ENCODE assay signal across 8 cellular contexts in the genomic region with DNA sequence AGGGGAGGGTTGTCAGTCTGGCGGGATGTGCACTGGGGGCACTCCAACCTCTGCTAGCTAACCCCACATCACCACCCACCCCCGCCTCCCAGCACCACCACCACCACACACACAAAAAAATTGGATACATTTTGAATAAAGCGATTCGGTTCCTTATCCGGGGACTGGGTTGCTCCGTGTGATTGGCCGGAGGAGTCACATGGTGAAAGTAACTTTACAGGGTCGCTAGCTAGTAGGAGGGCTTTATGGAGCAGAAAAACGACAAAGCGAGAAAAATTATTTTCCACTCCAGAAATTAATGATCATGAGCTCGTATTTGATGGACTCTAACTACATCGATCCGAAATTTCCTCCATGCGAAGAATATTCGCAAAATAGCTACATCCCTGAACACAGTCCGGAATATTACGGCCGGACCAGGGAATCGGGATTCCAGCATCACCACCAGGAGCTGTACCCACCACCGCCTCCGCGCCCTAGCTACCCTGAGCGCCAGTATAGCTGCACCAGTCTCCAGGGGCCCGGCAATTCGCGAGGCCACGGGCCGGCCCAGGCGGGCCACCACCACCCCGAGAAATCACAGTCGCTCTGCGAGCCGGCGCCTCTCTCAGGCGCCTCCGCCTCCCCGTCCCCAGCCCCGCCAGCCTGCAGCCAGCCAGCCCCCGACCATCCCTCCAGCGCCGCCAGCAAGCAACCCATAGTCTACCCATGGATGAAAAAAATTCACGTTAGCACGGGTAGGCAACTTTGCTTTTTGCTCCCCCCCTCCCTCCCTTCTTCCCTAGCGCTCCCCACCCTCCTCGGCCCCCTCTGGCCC. TPM values are rescaled to one million over a fixed set of nuclear protein-coding genes. Genes with fewer than 3 reads are reported as not detected.
DNase-seq lines count a peak whose midpoint lies in the region; ATAC-seq, FAIRE-seq and TF ChIP-seq lines count a peak whose summit lies in the region.

A gene (plus strand): TSS at position 211 of the 817 bp plus-strand sequence. CDS start 88 bp downstream, at position 299.

- H3K27ac ChIP-seq in adrenal gland (peak within 1 kb of the TSS in 3 of 5 donors; percentile 21 to 81 (median 78)), thoracic aorta (peak within 1 kb of the TSS in 1 of 2 donors; percentile 40)

- TF ChIP-seq CTCF in adrenal gland (IDR thresholded peaks at IDR 0.05) (peak in 1 of 6 experiments; percentile 8), thoracic aorta (IDR thresholded peaks at IDR 0.05) (no peak)

- intact Hi-C loops in adrenal gland (cut with DNase I), result no loop called here

- peak; percentile 80 for FAIRE-seq in A204.1 (lab: Jason Lieb, UNC)

- no peaks in the 10 kb centered on the region for H3K36me3 ChIP-seq in adrenal gland (replicated peaks in 1 of 2)
- H3K36me3 ChIP-seq in thoracic aorta, result no peaks in the 10 kb centered on the region

- TF ChIP-seq POLR2A in adrenal gland (IDR thresholded peaks at IDR 0.05), result no peak

- peaks cover 0 to 13% of the 10 kb centered on the region in 2 donors for H3K4me1 ChIP-seq in adrenal gland (replicated peaks in 1 of 2)
- peaks cover 7 to 18% of the 10 kb centered on the region in 2 donors for H3K4me1 ChIP-seq in thoracic aorta (ENCODE audit: control insufficient read depth in 1 of 2, low read depth in 2 of 2)

- WGBS in adrenal gland, 4 donors, result 2 to 3% (median 2%) methylated on average over 21 to 45 of the region's 45 CpGs

- ATAC-seq in GM18517 (IDR thresholded peaks at IDR 0.05; ENCODE audit: unreplicated experiment), result peak; percentile 35
- peak; percentile 41 for ATAC-seq in HG03442 (IDR thresholded peaks at IDR 0.05; ENCODE audit: unreplicated experiment)
- peak; percentile 43 for ATAC-seq in left lobe of liver
- ATAC-seq in thoracic aorta (ENCODE audit: insufficient number of reproducible peaks, low FRiP score, low read depth), result peak; percentile 85
- no peak for ATAC-seq in GM21423 (IDR thresholded peaks at IDR 0.05; ENCODE audit: unreplicated experiment)

- H3K4me3 ChIP-seq in adrenal gland (peak within 1 kb of the TSS; percentile 7 to 80 (median 36)), thoracic aorta (peak within 1 kb of the TSS; percentile 75)

- H3K9me3 ChIP-seq in adrenal gland (replicated peaks in 1 of 3), result no peaks in the 10 kb centered on the region
- no peaks in the 10 kb centered on the region for H3K9me3 ChIP-seq in thoracic aorta

- H3K27me3 ChIP-seq in adrenal gland (no peaks in the 10 kb centered on the region), thoracic aorta (replicated peaks; ENCODE audit: insufficient read depth) (no peaks in the 10 kb centered on the region)

- DNase-seq in adrenal gland, result peak in 4 of 7 donors; percentile 38 to 69 (median 55)
- no peak for DNase-seq in left lobe of liver (ENCODE audit: low spot score)
- no peak for DNase-seq in thoracic aorta (ENCODE audit: low spot score)
- no peak for DNase-seq in NK-92 treated with Interleukin-12 subunit alpha and Interleukin-12 subunit beta, amount 100 ng/mL, for 24 hours (lab: John Stamatoyannopoulos, UW)

RNA-seq across cellular contexts. Expression of the gene that starts here (rescaled TPM):
- total RNA-seq in adrenal gland (1 to 10 TPM in 6 of 8 donors, under 1 TPM in 2; 0.78 to 7.4 (median 3.5) TPM), left lobe of liver (0.10 TPM), thoracic aorta (1 to 10 TPM in 1 of 2 donors, not detected in 1; 1.2 TPM)
- polyA plus RNA-seq in adrenal gland, result 1 to 10 TPM; 2.9 to 7.3 (median 3.0) TPM

Comparison
In these comparisons a context has a peak if more than half of its experiments do, and no peak if none do; other contexts are left out.
1. Peak in ATAC-seq in left lobe of liver; RNA of the gene not detected or under 1 TPM.
2. DNase-seq: peak in adrenal gland (4 of 7); none in left lobe of liver (single experiment), thoracic aorta (single experiment) and NK-92 treated with Interleukin-12 subunit alpha and Interleukin-12 subunit beta, amount 100 ng/mL, for 24 hours (single experiment).